8 cellular contexts compared by ENCODE assay signal in the genomic region with DNA sequence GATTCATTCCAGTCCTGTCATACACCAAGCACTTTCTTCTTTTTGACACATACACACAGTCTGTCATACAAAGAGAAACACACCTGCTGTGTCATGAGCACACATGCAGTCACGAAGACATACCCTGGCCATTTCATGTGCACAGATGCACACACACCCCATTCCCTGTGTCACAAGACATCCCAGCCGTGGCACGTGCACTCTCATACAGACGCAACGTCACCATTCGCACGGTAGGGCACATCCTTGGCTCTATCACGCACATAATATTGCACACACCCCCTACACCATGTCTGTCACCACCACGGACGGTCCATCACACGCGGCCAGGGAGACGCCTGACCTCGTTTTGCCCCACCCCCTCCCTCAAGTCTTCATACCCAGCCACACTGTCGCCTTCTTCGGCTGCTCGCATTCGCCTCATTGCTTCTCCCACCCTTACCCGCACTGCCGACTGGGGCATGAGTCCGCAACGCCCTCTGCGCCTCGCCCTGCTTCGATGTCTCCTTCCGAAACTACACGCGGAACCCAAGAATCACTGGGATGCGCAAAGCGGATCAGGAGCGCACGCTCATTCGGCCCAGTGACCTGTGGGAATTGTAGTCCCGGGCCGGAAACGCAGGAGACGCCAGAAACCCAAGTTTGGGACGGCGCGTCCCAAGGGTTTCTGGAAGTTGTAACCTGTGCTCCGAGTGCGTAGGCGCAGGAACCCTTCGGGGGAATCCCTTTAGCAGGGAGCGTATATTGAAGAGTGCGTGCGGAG. TPM values are rescaled to one million over a fixed set of nuclear protein-coding genes. Genes with fewer than 3 reads are reported as not detected.
DNase-seq lines count a peak whose midpoint lies in the region; ATAC-seq, FAIRE-seq and TF ChIP-seq lines count a peak whose summit lies in the region.

No MANE protein-coding gene starts in this region.

- H3K9me2 ChIP-seq in GM23248 (ENCODE audit: insufficient read depth): no peaks in the 10 kb centered on the region

- DNase-seq in GM23248: peak; percentile 78
- DNase-seq in activated T-helper 1 cell treated with anti-CD3 and anti-CD28 coated beads, Interleukin-12 subunit alpha, Interleukin-12 subunit beta, Interleukin-2, Interleukin-4 antibody, amounts not matched to agents 30 ng/mL and 10 ng/mL and 1 ng/mL, durations not matched to agents 14 hours and 24 hours and 36 hours (ENCODE audit: low spot score): no peak
- DNase-seq in frontal cortex (ENCODE audit: low spot score in 2 of 2): peak; percentile 28 to 56
- peak; percentile 42 for DNase-seq in putamen (ENCODE audit: low spot score)
- DNase-seq in nephron progenitor cell: no peak
- DNase-seq in NCI-H345 (lab: John Stamatoyannopoulos, UW): no peak
- no peak for DNase-seq in T1000 (lab: John Stamatoyannopoulos, UW)

- 0 out of 2 replicates have a peak, but pooled peaks cover 4% of the 10 kb centered on the region for H3K27me3 ChIP-seq in GM23248 (replicated peaks; ENCODE audit: insufficient read depth)

- H3K4me3 ChIP-seq in GM23248: peak overlapping the region; percentile 70

- H3K4me1 Mint-ChIP-seq in activated T-helper 1 cell treated with anti-CD3 and anti-CD28 coated beads, Interleukin-12 subunit alpha, Interleukin-12 subunit beta, Interleukin-2, Interleukin-4 antibody, amounts not matched to agents 30 ng/mL and 10 ng/mL and 1 ng/mL, durations not matched to agents 14 hours and 24 hours and 36 hours (ENCODE audit: low read depth): peaks cover 10% of the 10 kb centered on the region
- H3K4me1 Mint-ChIP-seq in nephron progenitor cell: no peaks in the 10 kb centered on the region

- H3K9me3 Mint-ChIP-seq in activated T-helper 1 cell treated with anti-CD3 and anti-CD28 coated beads, Interleukin-12 subunit alpha, Interleukin-12 subunit beta, Interleukin-2, Interleukin-4 antibody, amounts not matched to agents 30 ng/mL and 10 ng/mL and 1 ng/mL, durations not matched to agents 14 hours and 24 hours and 36 hours: peaks cover 30% of the 10 kb centered on the region
- peaks cover 28% of the 10 kb centered on the region for H3K9me3 Mint-ChIP-seq in nephron progenitor cell

- intact Hi-C loops in activated T-helper 1 cell treated with anti-CD3 and anti-CD28 coated beads, Interleukin-12 subunit alpha, Interleukin-12 subunit beta, Interleukin-2, Interleukin-4 antibody, amounts not matched to agents 30 ng/mL and 10 ng/mL and 1 ng/mL, durations not matched to agents 14 hours and 24 hours and 36 hours (cut with micrococcal nuclease): loop anchor here (10.0 kb wide), 1 partner anchor 345 kb away; a partner anchor contains a TSS

- H2AFZ ChIP-seq in GM23248: peak overlapping the region; percentile 91

- H3K27ac Mint-ChIP-seq in activated T-helper 1 cell treated with anti-CD3 and anti-CD28 coated beads, Interleukin-12 subunit alpha, Interleukin-12 subunit beta, Interleukin-2, Interleukin-4 antibody, amounts not matched to agents 30 ng/mL and 10 ng/mL and 1 ng/mL, durations not matched to agents 14 hours and 24 hours and 36 hours: peak overlapping the region; percentile 47
- no peak overlapping the region for H3K27ac Mint-ChIP-seq in nephron progenitor cell

- WGBS in GM23248 (ENCODE audit: low coverage in 1 of 2, low lambda C conversion rate in 2 of 2, missing lambda C conversion rate in 2 of 2), 2 experiments: 8 to 10% methylated on average over 46 to 47 of the region's 47 CpGs

- H3K27me3 Mint-ChIP-seq in activated T-helper 1 cell treated with anti-CD3 and anti-CD28 coated beads, Interleukin-12 subunit alpha, Interleukin-12 subunit beta, Interleukin-2, Interleukin-4 antibody, amounts not matched to agents 30 ng/mL and 10 ng/mL and 1 ng/mL, durations not matched to agents 14 hours and 24 hours and 36 hours (ENCODE audit: insufficient read depth): peaks cover 26% of the 10 kb centered on the region
- peaks cover 49% of the 10 kb centered on the region for H3K27me3 Mint-ChIP-seq in nephron progenitor cell (ENCODE audit: low read depth, poor library complexity)

- TF ChIP-seq CTCF in nephron progenitor cell (IDR thresholded peaks at IDR 0.05): no peak

- H3K79me2 ChIP-seq in GM23248 (ENCODE audit: insufficient read depth): no peaks in the 10 kb centered on the region

- H3K36me3 ChIP-seq in GM23248 (ENCODE audit: low read depth): no peaks in the 10 kb centered on the region

- H3K4me1 ChIP-seq in GM23248 (ENCODE audit: insufficient read depth): no peaks in the 10 kb centered on the region

- in situ Hi-C loops in GM23248 (cut with MboI): no loop called here

- peak overlapping the region; percentile 48; the same call in 1 of the 2 replicates for H3K9ac ChIP-seq in GM23248

- no peak for ATAC-seq in GM21367 (IDR thresholded peaks at IDR 0.05; ENCODE audit: unreplicated experiment)

- no peaks in the 10 kb centered on the region for H3F3A ChIP-seq in GM23248 (ENCODE audit: insufficient read depth)

- peak overlapping the region; percentile 82 for H3K4me3 Mint-ChIP-seq in activated T-helper 1 cell treated with anti-CD3 and anti-CD28 coated beads, Interleukin-12 subunit alpha, Interleukin-12 subunit beta, Interleukin-2, Interleukin-4 antibody, amounts not matched to agents 30 ng/mL and 10 ng/mL and 1 ng/mL, durations not matched to agents 14 hours and 24 hours and 36 hours
- H3K4me3 Mint-ChIP-seq in nephron progenitor cell: no peak overlapping the region

- H3K36me3 Mint-ChIP-seq in activated T-helper 1 cell treated with anti-CD3 and anti-CD28 coated beads, Interleukin-12 subunit alpha, Interleukin-12 subunit beta, Interleukin-2, Interleukin-4 antibody, amounts not matched to agents 30 ng/mL and 10 ng/mL and 1 ng/mL, durations not matched to agents 14 hours and 24 hours and 36 hours (ENCODE audit: low read depth): no peaks in the 10 kb centered on the region
- H3K36me3 Mint-ChIP-seq in nephron progenitor cell (ENCODE audit: low read depth): no peaks in the 10 kb centered on the region

- FAIRE-seq in frontal cortex (lab: Jason Lieb, UNC): no peak

- peak overlapping the region; percentile 76 for H3K4me2 ChIP-seq in GM23248 (ENCODE audit: unreplicated experiment)

- no peaks in the 10 kb centered on the region for H4K20me1 ChIP-seq in GM23248 (ENCODE audit: insufficient read depth)

- H3K27ac ChIP-seq in GM23248: no peak overlapping the region

- H3K9me3 ChIP-seq in GM23248 (ENCODE audit: low read depth): no peaks in the 10 kb centered on the region

RNA-seq across cellular contexts. Expression of a gene that starts 6.8 kb away (rescaled TPM):
- total RNA-seq in GM23248 (2014; rRNA removed; shearing (Covaris generic)): 12.1 and 14.2 TPM in 2 replicates
- 4.6 and 5.4 TPM in 2 replicates for polyA plus RNA-seq in GM23248 (2016; fragmentation: Nextera tagmentation; extraction: Ambion mirVana)
- 4.0 and 4.8 TPM in 2 replicates for total RNA-seq in activated T-helper 1 cell treated with anti-CD3 and anti-CD28 coated beads, Interleukin-12 subunit alpha, Interleukin-12 subunit beta, Interleukin-2, Interleukin-4 antibody, amounts not matched to agents 30 ng/mL and 10 ng/mL and 1 ng/mL, durations not matched to agents 14 hours and 24 hours and 36 hours
- 33.4 TPM for total RNA-seq in frontal cortex

RNA-seq across cellular contexts. Expression of a gene that starts 18.0 kb away (rescaled TPM):
- 0.32 and 0.76 TPM in 2 replicates for total RNA-seq in GM23248 (2014; rRNA removed; shearing (Covaris generic))
- 1.1 and 1.4 TPM in 2 replicates for polyA plus RNA-seq in GM23248 (2016; fragmentation: Nextera tagmentation; extraction: Ambion mirVana)
- 0.29 TPM in 1 of 2 replicates, not detected in the other for total RNA-seq in activated T-helper 1 cell treated with anti-CD3 and anti-CD28 coated beads, Interleukin-12 subunit alpha, Interleukin-12 subunit beta, Interleukin-2, Interleukin-4 antibody, amounts not matched to agents 30 ng/mL and 10 ng/mL and 1 ng/mL, durations not matched to agents 14 hours and 24 hours and 36 hours
- total RNA-seq in frontal cortex: 2.0 TPM

RNA-seq across cellular contexts. Expression of a gene that starts 39.5 kb away (rescaled TPM):
- total RNA-seq in GM23248 (2014; rRNA removed; shearing (Covaris generic)): 8.7 and 13.7 TPM in 2 replicates
- 9.4 and 11.9 TPM in 2 replicates for polyA plus RNA-seq in GM23248 (2016; fragmentation: Nextera tagmentation; extraction: Ambion mirVana)
- total RNA-seq in activated T-helper 1 cell treated with anti-CD3 and anti-CD28 coated beads, Interleukin-12 subunit alpha, Interleukin-12 subunit beta, Interleukin-2, Interleukin-4 antibody, amounts not matched to agents 30 ng/mL and 10 ng/mL and 1 ng/mL, durations not matched to agents 14 hours and 24 hours and 36 hours: 183 and 185 TPM in 2 replicates
- not detected for total RNA-seq in frontal cortex

Comparison
In these comparisons a context has a peak if more than half of its experiments do, and no peak if none do; other contexts are left out.
1. DNase-seq: peak in GM23248 (single experiment), frontal cortex (2 of 2) and putamen (single experiment); none in activated T-helper 1 cell treated with anti-CD3 and anti-CD28 coated beads, Interleukin-12 subunit alpha, Interleukin-12 subunit beta, Interleukin-2, Interleukin-4 antibody, amounts not matched to agents 30 ng/mL and 10 ng/mL and 1 ng/mL, durations not matched to agents 14 hours and 24 hours and 36 hours (single experiment), nephron progenitor cell (single experiment), NCI-H345 (single experiment) and T1000 (single experiment).
2. RNA of a gene that starts 39.5 kb away (total RNA-seq): 183 to 185 TPM in activated T-helper 1 cell treated with anti-CD3 and anti-CD28 coated beads, Interleukin-12 subunit alpha, Interleukin-12 subunit beta, Interleukin-2, Interleukin-4 antibody, amounts not matched to agents 30 ng/mL and 10 ng/mL and 1 ng/mL, durations not matched to agents 14 hours and 24 hours and 36 hours; 8.7 to 13.7 TPM in GM23248 and not detected in frontal cortex (single experiment); every median in the first group is over 10 times any median in the second.